1 cellular context compared by ENCODE assay signal in genomic region chr6:32127717-32128592, GRCh38.
A peak's percentile ranks its signal among the peaks of the same experiment; 100 is the strongest.
TF ChIP-seq lines count a peak whose summit lies in the region.

Gene ATF6B (minus strand): TSS chr6:32128246. CDS start chr6:32128207, 39 bp downstream.

TF ChIP-seq in HepG2, 621 proteins besides CTCF, POLR2A, EP300 and RAD21 (continued from another document and continues in another):
- TF ChIP-seq ZBTB39 (CRISPR knock-in tag; IDR thresholded peaks at IDR 0.05), result no peak
- TF ChIP-seq ELF4 (CRISPR knock-in tag; IDR thresholded peaks at IDR 0.05; ENCODE audit: borderline replicate concordance), result no peak
- TF ChIP-seq RAD51 (IDR thresholded peaks at IDR 0.05; ENCODE audit: borderline replicate concordance), result peak; percentile 72
- TF ChIP-seq ZNF549 (CRISPR knock-in tag; IDR thresholded peaks at IDR 0.05), result no peak
- TF ChIP-seq ZNF883 (CRISPR knock-in tag; IDR thresholded peaks at IDR 0.05; ENCODE audit: not compliant biosample characterization), result no peak
- TF ChIP-seq JDP2 (CRISPR knock-in tag; IDR thresholded peaks at IDR 0.05; ENCODE audit: borderline replicate concordance), result no peak
- TF ChIP-seq POLR2AphosphoS5 (IDR thresholded peaks at IDR 0.05; ENCODE audit: low read depth, low read length), result peak; percentile 70
- no peak for TF ChIP-seq GMEB2 (CRISPR knock-in tag; IDR thresholded peaks at IDR 0.05; ENCODE audit: low read depth)
- peak; percentile 46; the same call in 1 of the 2 replicates for TF ChIP-seq ZNF777 (CRISPR knock-in tag; IDR thresholded peaks at IDR 0.05)
- peak; percentile 52; the same call in 1 of the 2 replicates for TF ChIP-seq TBX2 (CRISPR knock-in tag; IDR thresholded peaks at IDR 0.05; ENCODE audit: borderline replicate concordance)
- no peak for TF ChIP-seq CBX1 (IDR thresholded peaks at IDR 0.05; ENCODE audit: low read depth)
- TF ChIP-seq MEF2D (CRISPR knock-in tag; IDR thresholded peaks at IDR 0.05), result peak; percentile 78; the same call in 1 of the 2 replicates
- TF ChIP-seq HBP1 (CRISPR knock-in tag; IDR thresholded peaks at IDR 0.05; ENCODE audit: low read depth), result no peak
- no peak for TF ChIP-seq REXO4 (CRISPR knock-in tag; IDR thresholded peaks at IDR 0.05; ENCODE audit: borderline replicate concordance)
- TF ChIP-seq NR1H2 (CRISPR knock-in tag; IDR thresholded peaks at IDR 0.05; ENCODE audit: borderline replicate concordance, low read depth), result no peak
- TF ChIP-seq SPEN (CRISPR knock-in tag; IDR thresholded peaks at IDR 0.05; ENCODE audit: low read depth), result peak; percentile 61
- peak; percentile 66; the same call in 1 of the 2 replicates for TF ChIP-seq ZBTB7B (CRISPR knock-in tag; IDR thresholded peaks at IDR 0.05)
- TF ChIP-seq ZBTB1 (CRISPR knock-in tag; IDR thresholded peaks at IDR 0.05; ENCODE audit: borderline replicate concordance), result no peak
- TF ChIP-seq ZNF530 (CRISPR knock-in tag; IDR thresholded peaks at IDR 0.05; ENCODE audit: low read depth), result no peak
- no peak for TF ChIP-seq ZNF234 (CRISPR knock-in tag; conservative IDR thresholded peaks at IDR 0.05)
- TF ChIP-seq AHDC1 (CRISPR knock-in tag; IDR thresholded peaks at IDR 0.05; ENCODE audit: borderline replicate concordance), result no peak
- peak; percentile 93 for TF ChIP-seq ARID4A (CRISPR knock-in tag; IDR thresholded peaks at IDR 0.05; ENCODE audit: borderline replicate concordance)
- peak; percentile 82 for TF ChIP-seq CREB1 (IDR thresholded peaks at IDR 0.05)
- peak; percentile 93 for TF ChIP-seq CREB1 (CRISPR knock-in tag; IDR thresholded peaks at IDR 0.05)
- TF ChIP-seq ZNF572 (CRISPR knock-in tag; IDR thresholded peaks at IDR 0.05), result 0 out of 2 replicates have a peak, but pooled peaks have one; percentile 88
- TF ChIP-seq ZNF557 (CRISPR knock-in tag; IDR thresholded peaks at IDR 0.05), result no peak
- no peak for TF ChIP-seq SP5 (CRISPR knock-in tag; IDR thresholded peaks at IDR 0.05; ENCODE audit: borderline replicate concordance, low read depth)
- peak; percentile 61; the same call in 1 of the 2 replicates for TF ChIP-seq TMF1 (CRISPR knock-in tag; IDR thresholded peaks at IDR 0.05; ENCODE audit: low read depth)
- TF ChIP-seq ZNF260 (CRISPR knock-in tag; IDR thresholded peaks at IDR 0.05; ENCODE audit: borderline replicate concordance, low read depth), result no peak
- no peak; the same call in 1 of the 2 replicates for TF ChIP-seq ZNF275 (CRISPR knock-in tag; IDR thresholded peaks at IDR 0.05; ENCODE audit: borderline replicate concordance)
- TF ChIP-seq SETDB1 (CRISPR knock-in tag; IDR thresholded peaks at IDR 0.05; ENCODE audit: borderline replicate concordance), result no peak
- TF ChIP-seq CBFB (CRISPR knock-in tag; IDR thresholded peaks at IDR 0.05), result no peak
- TF ChIP-seq ZKSCAN1 (IDR thresholded peaks at IDR 0.05; ENCODE audit: low read length), result no peak
- TF ChIP-seq ZBED4 (CRISPR knock-in tag; IDR thresholded peaks at IDR 0.05; ENCODE audit: borderline replicate concordance), result no peak
- no peak for TF ChIP-seq ZKSCAN8 (CRISPR knock-in tag; IDR thresholded peaks at IDR 0.05; ENCODE audit: borderline replicate concordance)
- TF ChIP-seq GLI4 (CRISPR knock-in tag; IDR thresholded peaks at IDR 0.05; ENCODE audit: borderline replicate concordance), result no peak
- 0 out of 2 replicates have a peak, but pooled peaks have one; percentile 62 for TF ChIP-seq ZBTB20 (CRISPR knock-in tag; IDR thresholded peaks at IDR 0.05; ENCODE audit: borderline replicate concordance, low read depth)
